ENCODE assay signal across 16 cellular contexts in the genomic region with DNA sequence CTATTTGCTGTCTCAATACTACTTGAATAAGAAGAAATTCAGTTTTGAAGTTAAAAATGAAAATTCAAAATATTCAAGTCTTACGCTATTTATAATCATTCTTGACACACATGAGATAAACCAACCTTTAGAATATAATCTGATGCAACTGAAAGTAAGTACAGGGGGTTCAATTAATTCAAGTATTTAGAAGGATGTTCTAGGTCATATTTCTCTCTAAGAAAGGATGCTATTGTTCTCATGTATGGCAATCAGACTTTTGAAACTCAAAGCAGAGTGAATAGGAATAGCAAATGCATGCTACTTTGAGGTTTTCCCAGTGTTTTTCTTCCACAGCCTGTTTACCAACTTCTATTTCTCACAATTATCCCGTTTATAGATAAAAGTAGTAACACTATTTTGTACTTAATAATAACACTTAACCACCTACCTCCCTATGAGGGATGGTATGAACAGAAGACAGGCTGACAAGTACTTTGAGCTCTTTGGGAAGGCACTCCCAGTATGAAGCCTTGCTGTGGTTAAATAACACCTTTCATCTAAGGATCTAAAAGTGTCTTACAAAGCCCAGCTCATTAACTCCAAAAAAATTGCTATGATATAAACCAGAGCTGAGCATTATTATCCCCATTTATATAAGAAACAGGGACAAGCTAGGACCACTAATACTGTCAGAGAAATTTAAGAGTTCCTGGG. TPM values are rescaled to one million over a fixed set of nuclear protein-coding genes. Genes with fewer than 3 reads are reported as not detected.
A peak's percentile ranks its signal among the peaks of the same experiment; 100 is the strongest.
DNase-seq lines count a peak whose midpoint lies in the region; ATAC-seq, FAIRE-seq and TF ChIP-seq lines count a peak whose summit lies in the region.
"Had no signal": no experiment of that assay in that cellular context is flagged by ENCODE, and none has a peak within 500 bp of the region (broad histone marks: within the 10 kb centered on the region; RNA-seq: fewer than 3 reads in every experiment).

No MANE protein-coding gene starts in this region.

- intact Hi-C loops in CD8-positive, alpha-beta T cell (cut with DNase I, micrococcal nuclease), result loop anchor here in 1 of 2 experiments (2.0 kb wide), 1 partner anchor 16 kb away; no protein-coding TSS in a partner anchor
- intact Hi-C loops in psoas muscle (cut with DNase I) (loop anchor here in 1 of 2 donors (5.0 kb wide), 1 partner anchor 51 kb away; no protein-coding TSS in a partner anchor), adrenal gland (cut with DNase I) (no loop called here)

- no peak for FAIRE-seq in H54 (lab: Jason Lieb, UNC)
- FAIRE-seq: RCC 7860 had no signal

- no peaks in the 10 kb centered on the region for H3K9me3 Mint-ChIP-seq in CD8-positive, alpha-beta T cell
- H3K9me3 Mint-ChIP-seq in glutamatergic neuron (ENCODE audit: unreplicated experiment), result no peaks in the 10 kb centered on the region

- H3K9ac ChIP-seq in BLaER1, result no peak overlapping the region

- WGBS in psoas muscle, 3 donors, result 91 to 94% (median 92%) methylated on average over 2 of the region's 2 CpGs
- WGBS in adrenal gland, 4 donors, result 81 to 94% (median 91%) methylated on average over 2 of the region's 2 CpGs

- H3K27me3 ChIP-seq in BLaER1 (no peaks in the 10 kb centered on the region), psoas muscle (ENCODE audit: insufficient read depth in 3 of 3, low read length in 2 of 3) (no peaks in the 10 kb centered on the region), adrenal gland (no peaks in the 10 kb centered on the region)
- H3K27me3 ChIP-seq in CD8-positive, alpha-beta T cell (ENCODE audit: insufficient read depth, low read length), result no peaks in the 10 kb centered on the region
- H3K27me3 ChIP-seq: gastroesophageal sphincter had no signal

- ATAC-seq in CD8-positive, alpha-beta T cell, result no peak
- ATAC-seq in T-helper 17 cell (no peak), psoas muscle (no peak)
- ATAC-seq: gastroesophageal sphincter had no signal

- peaks cover 91% of the 10 kb centered on the region for H3K4me1 Mint-ChIP-seq in CD8-positive, alpha-beta T cell (ENCODE audit: low read depth)
- peaks cover 59% of the 10 kb centered on the region for H3K4me1 Mint-ChIP-seq in T-helper 17 cell
- H3K4me1 Mint-ChIP-seq in glutamatergic neuron (ENCODE audit: low read depth, unreplicated experiment), result peaks cover 31% of the 10 kb centered on the region

- H3K4me2 ChIP-seq in BLaER1, result peak overlapping the region; percentile 61

- H3K36me3 ChIP-seq in BLaER1 (peaks cover 36% of the 10 kb centered on the region), psoas muscle (ENCODE audit: insufficient read depth in 1 of 2, low read depth in 1 of 2) (peaks cover 0 to 15% of the 10 kb centered on the region in 2 donors), adrenal gland (replicated peaks in 1 of 2) (peaks cover 0 to 15% of the 10 kb centered on the region in 2 donors)
- no peaks in the 10 kb centered on the region for H3K36me3 ChIP-seq in CD8-positive, alpha-beta T cell (ENCODE audit: insufficient read depth, low read length)

- TF ChIP-seq POLR2A in H54 (IDR thresholded peaks at IDR 0.05; ENCODE audit: low read depth, low read length) (no peak), adrenal gland (IDR thresholded peaks at IDR 0.05) (no peak)

- H4K20me1 ChIP-seq in BLaER1, result no peaks in the 10 kb centered on the region

- no peak for TF ChIP-seq CTCF in CD8-positive, alpha-beta T cell (IDR thresholded peaks at IDR 0.05)
- TF ChIP-seq CTCF in glutamatergic neuron (IDR thresholded peaks at IDR 0.05; ENCODE audit: partially characterized antibody, unreplicated experiment) (no peak), psoas muscle (IDR thresholded peaks at IDR 0.05) (no peak), adrenal gland (IDR thresholded peaks at IDR 0.05) (no peak)

- no peak overlapping the region for H3K4me3 ChIP-seq in BLaER1
- peak overlapping the region; percentile 34 for H3K4me3 ChIP-seq in CD8-positive, alpha-beta T cell (ENCODE audit: low read depth, low read length)
- no peak overlapping the region for H3K4me3 ChIP-seq in psoas muscle
- no peak overlapping the region for H3K4me3 ChIP-seq in adrenal gland
- H3K4me3 ChIP-seq: gastroesophageal sphincter had no signal

- CTCF ChIA-PET in CD8-positive, alpha-beta T cell (lab: Charles Lee), result interaction anchor here (0.8 to 1.5 kb wide), 2 partner anchors 17 to 216 kb away, joined by 3 read pairs; no protein-coding TSS in a partner anchor

- H3K9me3 ChIP-seq in BLaER1 (no peaks in the 10 kb centered on the region), T-helper 17 cell (ENCODE audit: control insufficient read depth, low read length, poor library complexity, severe bottlenecking) (no peaks in the 10 kb centered on the region), psoas muscle (no peaks in the 10 kb centered on the region), adrenal gland (replicated peaks in 1 of 3) (no peaks in the 10 kb centered on the region)
- H3K9me3 ChIP-seq in CD8-positive, alpha-beta T cell (ENCODE audit: low read length), result no peaks in the 10 kb centered on the region
- H3K9me3 ChIP-seq: gastroesophageal sphincter had no signal

- DNase-seq in CD8-positive, alpha-beta T cell, result no peak
- DNase-seq in T-helper 17 cell (no peak), glutamatergic neuron (no peak), psoas muscle (no peak), H54 (ENCODE audit: insufficient read length, low spot score) (no peak), adrenal gland (no peak), NCI-H524 (lab: John Stamatoyannopoulos, UW) (no peak)
- DNase-seq: COR-L47; effector CD8-positive, alpha-beta T cell; HCEC 1CT; NCI-H1092; NCI-H345 had no signal

- H3K4me3 Mint-ChIP-seq in CD8-positive, alpha-beta T cell, result peak overlapping the region; percentile 72
- H3K4me3 Mint-ChIP-seq in T-helper 17 cell (peak overlapping the region; percentile 41), glutamatergic neuron (ENCODE audit: unreplicated experiment) (no peak overlapping the region)

- H3K27me3 Mint-ChIP-seq in CD8-positive, alpha-beta T cell (ENCODE audit: low read depth), result no peaks in the 10 kb centered on the region
- no peaks in the 10 kb centered on the region for H3K27me3 Mint-ChIP-seq in T-helper 17 cell
- no peaks in the 10 kb centered on the region for H3K27me3 Mint-ChIP-seq in glutamatergic neuron (ENCODE audit: unreplicated experiment)

- peaks cover 49% of the 10 kb centered on the region for H3K4me1 ChIP-seq in BLaER1
- H3K4me1 ChIP-seq in CD8-positive, alpha-beta T cell (ENCODE audit: insufficient read depth, low read length), result peaks cover 95% of the 10 kb centered on the region
- H3K4me1 ChIP-seq in psoas muscle, result peaks cover 13% of the 10 kb centered on the region
- peaks cover 7 to 18% of the 10 kb centered on the region in 2 donors for H3K4me1 ChIP-seq in adrenal gland (replicated peaks in 1 of 2)

- POLR2A ChIA-PET in CD8-positive, alpha-beta T cell (lab: Charles Lee), result interaction anchor here (4.0 kb wide), 1 partner anchor 18 kb away, joined by 16 read pairs; the partner anchor contains the start of gene SPOCK2

- peak overlapping the region; percentile 93 for H3K27ac Mint-ChIP-seq in CD8-positive, alpha-beta T cell
- H3K27ac Mint-ChIP-seq in T-helper 17 cell (peak overlapping the region; percentile 96), glutamatergic neuron (ENCODE audit: unreplicated experiment) (peak overlapping the region; percentile 68)

- H3K36me3 Mint-ChIP-seq in CD8-positive, alpha-beta T cell, result peaks cover 16% of the 10 kb centered on the region
- H3K36me3 Mint-ChIP-seq in T-helper 17 cell (ENCODE audit: low read depth) (peaks cover 6% of the 10 kb centered on the region), glutamatergic neuron (ENCODE audit: unreplicated experiment) (no peaks in the 10 kb centered on the region)

- no peak overlapping the region for H3K27ac ChIP-seq in BLaER1
- H3K27ac ChIP-seq in CD8-positive, alpha-beta T cell (ENCODE audit: low read depth, low read length), result peak overlapping the region; percentile 36
- H3K27ac ChIP-seq in psoas muscle, result no peak overlapping the region
- H3K27ac ChIP-seq in adrenal gland, result no peak overlapping the region
- H3K27ac ChIP-seq: gastroesophageal sphincter had no signal

RNA-seq across cellular contexts. Expression of gene SPOCK2, which starts 18.0 kb away (rescaled TPM):
- total RNA-seq in CD8-positive, alpha-beta T cell, result 100 to 1,000 TPM; 909 to 922 TPM
- total RNA-seq in T-helper 17 cell (100 to 1,000 TPM; 603 to 772 TPM), glutamatergic neuron (ENCODE audit: unreplicated experiment) (362 TPM), psoas muscle (1 to 10 TPM; 1.8 to 5.3 (median 3.7) TPM), adrenal gland (10 to 100 TPM; 13.8 to 68.9 (median 40.6) TPM)
- polyA plus RNA-seq in psoas muscle (1 to 10 TPM; 2.3 to 4.3 (median 3.3) TPM), adrenal gland (10 to 100 TPM; 11.7 to 57.8 (median 23.6) TPM)
- total RNA-seq: HT1080 had no signal
